In genomic region chr12:116273813-116274551, GRCh38 we compare ENCODE assay signal across 9 cellular contexts. TPM values are rescaled to one million over a fixed set of nuclear protein-coding genes. Genes with fewer than 3 reads are reported as not detected.
DNase-seq lines count a peak whose midpoint lies in the region; ATAC-seq and TF ChIP-seq lines count a peak whose summit lies in the region.
"Had no signal": no experiment of that assay in that cellular context is flagged by ENCODE, and none has a peak within 500 bp of the region (broad histone marks: within the 10 kb centered on the region; RNA-seq: fewer than 3 reads in every experiment).

No MANE protein-coding gene starts in this region.

- no peak for DNase-seq in DND-41
- DNase-seq in MM.1S, result no peak
- no peak for DNase-seq in osteoblast (ENCODE audit: insufficient read length, low spot score, missing footprints)
- no peak for DNase-seq in left colon
- no peak for DNase-seq in islet precursor cell
- DNase-seq in NCI-H1105 treated with DMSO at 0.1 percent for 48 hours (lab: John Stamatoyannopoulos, UW), result no peak
- DNase-seq: stimulated activated CD4-positive, alpha-beta T cell treated with anti-CD3 and anti-CD28 coated beads, Interleukin-15, amount 100 ng/mL, for 24 hours had no signal

- H3K4me1 ChIP-seq in DND-41 (ENCODE audit: insufficient read depth, low read length), result peaks cover 63% of the 10 kb centered on the region
- 0 out of 2 replicates have a peak, but pooled peaks cover 6% of the 10 kb centered on the region for H3K4me1 ChIP-seq in MM.1S (ENCODE audit: low read length)
- H3K4me1 ChIP-seq in ectodermal cell (ENCODE audit: control insufficient read depth, insufficient read depth, low read length), result peaks cover 12% of the 10 kb centered on the region
- H3K4me1 ChIP-seq in osteoblast (ENCODE audit: insufficient read depth, low read length), result peaks cover 22% of the 10 kb centered on the region

- ATAC-seq in DND-41 (ENCODE audit: insufficient read depth, low read depth), result no peak
- ATAC-seq in HG03565 (IDR thresholded peaks at IDR 0.05; ENCODE audit: unreplicated experiment), result no peak
- ATAC-seq in left colon, result no peak

- peaks cover 9% of the 10 kb centered on the region; the same call in 1 of the 2 replicates for H3F3A ChIP-seq in MM.1S (ENCODE audit: insufficient read depth, low read length)

- H3K27me3 ChIP-seq in DND-41 (ENCODE audit: insufficient read depth, low read length, poor library complexity) (no peaks in the 10 kb centered on the region), MM.1S (replicated peaks; ENCODE audit: insufficient read depth, low read length) (no peaks in the 10 kb centered on the region), ectodermal cell (ENCODE audit: control insufficient read depth, insufficient read depth, low read length, poor library complexity, severe bottlenecking) (no peaks in the 10 kb centered on the region), osteoblast (ENCODE audit: insufficient read depth, low read length) (no peaks in the 10 kb centered on the region)

- no peak overlapping the region for H2AFZ ChIP-seq in DND-41 (ENCODE audit: low read depth, low read length)
- H2AFZ ChIP-seq in MM.1S (ENCODE audit: low read length), result no peak overlapping the region
- no peak overlapping the region for H2AFZ ChIP-seq in osteoblast (ENCODE audit: low read length)

- H3K27ac ChIP-seq in DND-41 (ENCODE audit: low read length) (peak overlapping the region; percentile 4; the same call in 1 of the 2 replicates), MM.1S (ENCODE audit: low read length) (no peak overlapping the region), ectodermal cell (ENCODE audit: insufficient read depth, low read depth, low read length, poor library complexity, severe bottlenecking) (no peak overlapping the region), osteoblast (ENCODE audit: low read depth, low read length) (no peak overlapping the region)

- H3K36me3 ChIP-seq in DND-41 (ENCODE audit: insufficient read depth, low read length) (no peaks in the 10 kb centered on the region; the same call in 1 of the 2 replicates), MM.1S (replicated peaks; ENCODE audit: insufficient read depth, low read length) (no peaks in the 10 kb centered on the region), ectodermal cell (ENCODE audit: control insufficient read depth, insufficient read depth, low read length) (no peaks in the 10 kb centered on the region), osteoblast (ENCODE audit: insufficient read depth, low read length) (no peaks in the 10 kb centered on the region)

- intact Hi-C loops in left colon (cut with DNase I, micrococcal nuclease), result no loop called here

- H4K20me1 ChIP-seq in DND-41 (ENCODE audit: insufficient read depth, low read length) (peaks cover 64% of the 10 kb centered on the region), MM.1S (ENCODE audit: insufficient read depth, low read length) (peaks cover 15% of the 10 kb centered on the region), osteoblast (ENCODE audit: insufficient read depth, low read length) (peaks cover 52% of the 10 kb centered on the region)

- H3K79me2 ChIP-seq in DND-41 (ENCODE audit: insufficient read depth, low read length) (peaks cover 80% of the 10 kb centered on the region), MM.1S (ENCODE audit: low read length) (peaks cover 80% of the 10 kb centered on the region), osteoblast (ENCODE audit: insufficient read depth, low read length) (peaks cover 79% of the 10 kb centered on the region)

- H3K9me2 ChIP-seq in MM.1S (replicated peaks; ENCODE audit: insufficient read depth, low read length), result no peaks in the 10 kb centered on the region

- H3K4me2 ChIP-seq in DND-41 (ENCODE audit: insufficient read depth, low read length) (peak overlapping the region; percentile 78), MM.1S (ENCODE audit: low read depth, low read length) (peak overlapping the region; percentile 70), osteoblast (ENCODE audit: insufficient read depth, low read length) (peak overlapping the region; percentile 95)

- no peak for TF ChIP-seq CTCF in DND-41 (IDR thresholded peaks at IDR 0.05; ENCODE audit: borderline replicate concordance, extremely low read depth, low read length, poor library complexity, severe bottlenecking)
- no peak for TF ChIP-seq CTCF in MM.1S (IDR thresholded peaks at IDR 0.05; ENCODE audit: low read length)
- TF ChIP-seq CTCF in osteoblast (IDR thresholded peaks at IDR 0.05; ENCODE audit: extremely low read depth, low read depth, low read length), result no peak

- H3K9ac ChIP-seq in DND-41 (ENCODE audit: low read depth, low read length) (peak overlapping the region; percentile 81), MM.1S (ENCODE audit: low read length) (no peak overlapping the region)

- H3K4me3 ChIP-seq in DND-41 (ENCODE audit: low read depth in 1 of 2, low read length in 2 of 2), result peak overlapping the region; percentile 84 to 85; a peak in 2 of 4 replicates
- H3K4me3 ChIP-seq in MM.1S (ENCODE audit: low read length), result peak overlapping the region; percentile 75
- peak overlapping the region; percentile 70 for H3K4me3 ChIP-seq in ectodermal cell (ENCODE audit: insufficient read depth, low read depth, low read length)
- peak overlapping the region; percentile 13 for H3K4me3 ChIP-seq in osteoblast (ENCODE audit: insufficient read depth, low read length)

- WGBS in ectodermal cell, 2 experiments, result 66 to 85% methylated on average over 2 of the region's 4 CpGs

- no peaks in the 10 kb centered on the region for H3K9me3 ChIP-seq in DND-41 (ENCODE audit: insufficient read depth, low read length, severe bottlenecking)
- H3K9me3 ChIP-seq in MM.1S (replicated peaks; ENCODE audit: insufficient read depth, low read length), result no peaks in the 10 kb centered on the region
- H3K9me3 ChIP-seq in ectodermal cell (ENCODE audit: control insufficient read depth, low read length), result no peaks in the 10 kb centered on the region
- H3K9me3 ChIP-seq in osteoblast (ENCODE audit: low read depth, low read length), result no peaks in the 10 kb centered on the region

RNA-seq across cellular contexts. Expression of gene MED13L, which starts 3.5 kb away (rescaled TPM):
- 85.2 TPM for polyA plus RNA-seq in ectodermal cell (2013, experiment 1 of 4)
- 101 TPM for polyA plus RNA-seq in ectodermal cell (2013, experiment 2 of 4)
- 54.1 TPM for polyA plus RNA-seq in ectodermal cell (2013, experiment 3 of 4)
- 59.9 TPM for polyA plus RNA-seq in ectodermal cell (2013, experiment 4 of 4)
- total RNA-seq in osteoblast, result 359 and 476 TPM in 2 replicates
- 100 to 1,000 TPM in 1 of 2 donors, 10 to 100 TPM in 1; 94.2 to 106 TPM for total RNA-seq in left colon

Comparison
In these comparisons a context has a peak if more than half of its experiments do, and no peak if none do; other contexts are left out.
1. H3K4me3 ChIP-seq: peak in every context shown above with its lines; median percentile 84 in DND-41; 75 in MM.1S; 70 in ectodermal cell; 13 in osteoblast.